4 cellular contexts compared by ENCODE assay signal in genomic region chr11:20632169-20632532, GRCh38. TPM values are rescaled to one million over a fixed set of nuclear protein-coding genes. Genes with fewer than 3 reads are reported as not detected.
"Had no signal": no experiment of that assay in that cellular context is flagged by ENCODE, and none has a peak within 500 bp of the region (broad histone marks: within the 10 kb centered on the region; RNA-seq: fewer than 3 reads in every experiment).

No MANE protein-coding gene starts in this region.

- DNase-seq: GDM1, GF-D8 had no signal

- ATAC-seq: GM12878 had no signal

- H3K4me3 ChIP-seq: GM12878 had no signal

RNA-seq across cellular contexts. Expression of gene SLC6A5, which starts 32.7 kb away (rescaled TPM):
- total RNA-seq: G401, GM12878 had no signal

RNA-seq across cellular contexts. Expression of gene NELL1, which starts 37.2 kb away (rescaled TPM):
- total RNA-seq: GM12878 had no signal
